In genomic region chr6:45590751-45591184, GRCh38 we compare ENCODE assay signal across 13 cellular contexts.
DNase-seq lines count a peak whose midpoint lies in the region; ATAC-seq and TF ChIP-seq lines count a peak whose summit lies in the region.
"Had no signal": no experiment of that assay in that cellular context is flagged by ENCODE, and none has a peak within 500 bp of the region (broad histone marks: within the 10 kb centered on the region; RNA-seq: fewer than 3 reads in every experiment).

No MANE protein-coding gene starts in this region.

- POLR2A ChIA-PET in AG04450 (lab: Yijun Ruan, JAX) = interaction anchor here (0.9 kb wide), 2 partner anchors 65 to 124 kb away, joined by 3 to 4 read pairs; no protein-coding TSS in a partner anchor
- POLR2A ChIA-PET in MCF 10A (lab: Yijun Ruan, JAX) = interaction anchor here (0.6 to 1.6 kb wide), 6 partner anchors 13 to 170 kb away, joined by 3 to 5 read pairs (median 4); no protein-coding TSS in a partner anchor

- CTCF ChIA-PET in AG04450 (lab: Charles Lee) = interaction anchor here (0.7 kb wide), 1 partner anchor 10 kb away, joined by 5 read pairs; no protein-coding TSS in a partner anchor
- CTCF ChIA-PET in MCF 10A (lab: Yijun Ruan, JAX) = no interaction called here

- intact Hi-C loops in MCF 10A (cut with micrococcal nuclease) = no loop called here

- ATAC-seq in GM18861 (IDR thresholded peaks at IDR 0.05; ENCODE audit: unreplicated experiment) (no peak), GM19328 (IDR thresholded peaks at IDR 0.05; ENCODE audit: unreplicated experiment) (no peak)

- H3K36me3 Mint-ChIP-seq in MCF 10A (ENCODE audit: insufficient read depth, unreplicated experiment) (no peaks in the 10 kb centered on the region), nephron progenitor cell (ENCODE audit: low read depth) (no peaks in the 10 kb centered on the region)
- H3K36me3 Mint-ChIP-seq: CD14-positive monocyte had no signal

- H3K4me1 Mint-ChIP-seq in MCF 10A (ENCODE audit: insufficient read depth, unreplicated experiment) (peaks cover 41% of the 10 kb centered on the region), nephron progenitor cell (peaks cover 78% of the 10 kb centered on the region)

- no peak for TF ChIP-seq CTCF in AG04450 (IDR thresholded peaks at IDR 0.05; ENCODE audit: low read depth, low read length)
- TF ChIP-seq CTCF in MCF 10A (IDR thresholded peaks at IDR 0.05; ENCODE audit: unreplicated experiment) = no peak
- TF ChIP-seq CTCF in nephron progenitor cell (IDR thresholded peaks at IDR 0.05) = no peak

- TF ChIP-seq EP300 in Ishikawa (IDR thresholded peaks at IDR 0.05; ENCODE audit: borderline replicate concordance) = no peak

- H3K9me3 Mint-ChIP-seq in MCF 10A (ENCODE audit: unreplicated experiment) = no peaks in the 10 kb centered on the region
- H3K9me3 Mint-ChIP-seq in nephron progenitor cell = no peaks in the 10 kb centered on the region
- H3K9me3 Mint-ChIP-seq: CD14-positive monocyte had no signal

- H3K27ac Mint-ChIP-seq in MCF 10A (ENCODE audit: low read depth, unreplicated experiment) (peak overlapping the region; percentile 60), nephron progenitor cell (peak overlapping the region; percentile 97)

- no peaks in the 10 kb centered on the region for H3K9me3 ChIP-seq in AG04450 (ENCODE audit: control insufficient read depth, insufficient read depth, low read length)
- H3K9me3 ChIP-seq: left ventricle myocardium inferior had no signal

- no peaks in the 10 kb centered on the region for H3K27me3 ChIP-seq in AG04450 (ENCODE audit: control insufficient read depth, insufficient read depth, low read length)

- no peak overlapping the region for H3K4me3 Mint-ChIP-seq in MCF 10A (ENCODE audit: unreplicated experiment)
- H3K4me3 Mint-ChIP-seq in nephron progenitor cell = peak overlapping the region; percentile 68
- H3K4me3 Mint-ChIP-seq: CD14-positive monocyte had no signal

- H3K27me3 Mint-ChIP-seq in MCF 10A (ENCODE audit: insufficient read depth, unreplicated experiment) = no peaks in the 10 kb centered on the region
- peaks cover 11% of the 10 kb centered on the region for H3K27me3 Mint-ChIP-seq in nephron progenitor cell (ENCODE audit: low read depth, poor library complexity)

- no peak overlapping the region for H3K4me3 ChIP-seq in AG04450 (ENCODE audit: low read depth, low read length)
- H3K4me3 ChIP-seq: left ventricle myocardium inferior had no signal

- no TSS peak for BruUV-seq in MCF 10A (replicated peaks; lab: Mats Ljungman, UMichigan)

- DNase-seq in AG04450 (ENCODE audit: low read depth, low spot score) = no peak
- DNase-seq in MCF 10A (ENCODE audit: unreplicated experiment) = peak; percentile 46
- peak; percentile 31 for DNase-seq in nephron progenitor cell
- DNase-seq in D341Med (ENCODE audit: low spot score) = no peak
- DNase-seq in retina = no peak
- DNase-seq: activated naive CD4-positive, alpha-beta T cell treated with Interleukin-2 at 50 U/mL for 16 hours; Kasumi-1; left ventricle myocardium inferior; NCI-H69 had no signal

- no peak for TF ChIP-seq RAD21 in Ishikawa (IDR thresholded peaks at IDR 0.05; ENCODE audit: low read depth)

- peak overlapping the region; percentile 83 for H3K27ac ChIP-seq in AG04450 (ENCODE audit: low read depth, low read length)
- H3K27ac ChIP-seq: left ventricle myocardium inferior had no signal

TF ChIP-seq in Ishikawa, 13 proteins besides CTCF, POLR2A, EP300 and RAD21:
- TF ChIP-seq EGR1 (IDR thresholded peaks at IDR 0.05) = no peak
- TF ChIP-seq NFIC (IDR thresholded peaks at IDR 0.05) = 0 out of 2 replicates have a peak, but pooled peaks have one; percentile 7

Comparison
In these comparisons a context has a peak if more than half of its experiments do, and no peak if none do; other contexts are left out.
1. DNase-seq: peak in MCF 10A (single experiment) and nephron progenitor cell (single experiment); none in AG04450 (single experiment), D341Med (single experiment) and retina (single experiment).